ENCODE assay signal across 8 cellular contexts in genomic region chr1:225816643-225817538, GRCh38. TPM values are rescaled to one million over a fixed set of nuclear protein-coding genes. Genes with fewer than 3 reads are reported as not detected.
A peak's percentile ranks its signal among the peaks of the same experiment; 100 is the strongest.
DNase-seq lines count a peak whose midpoint lies in the region; ATAC-seq and TF ChIP-seq lines count a peak whose summit lies in the region.

No MANE protein-coding gene starts in this region.

- no peak for ATAC-seq in HG02840 (IDR thresholded peaks at IDR 0.05; ENCODE audit: low FRiP score, unreplicated experiment)

- peaks cover 0 to 9% (median 0%) of the 10 kb centered on the region in 11 experiments; a peak in 2 of 22 replicates for H4K20me1 ChIP-seq in BLaER1 treated with 17β-estradiol and CSF1 and Interleukin-3, amounts not matched to agents 10 nM and 100 nM

- peak in 1 of 2 donors; percentile 84 for DNase-seq in ascending aorta (ENCODE audit: low spot score in 2 of 2)
- DNase-seq in left ventricle myocardium inferior = peak; percentile 86
- no peak for DNase-seq in prostate gland (ENCODE audit: low spot score)
- DNase-seq in AML-193 (lab: John Stamatoyannopoulos, UW) = no peak
- DNase-seq in KBM-7 = no peak
- DNase-seq in DMS114 treated with DMSO at 0.1 percent for 48 hours (lab: John Stamatoyannopoulos, UW; ENCODE audit: unreplicated experiment) = no peak

- intact Hi-C loops in ascending aorta (cut with DNase I) (loop anchor here (2.0 to 5.0 kb wide), 3 partner anchors 18 to 120 kb away; partner anchors contain the start of gene TMEM63A), left ventricle myocardium inferior (cut with micrococcal nuclease) (no loop called here), prostate gland (cut with DNase I) (no loop called here)

- WGBS in prostate gland = 17% methylated on average over 17 of the region's 17 CpGs

- H3K27me3 ChIP-seq in BLaER1 treated with 17β-estradiol and CSF1 and Interleukin-3, amounts not matched to agents 10 nM and 100 nM = no peaks in the 10 kb centered on the region
- H3K27me3 ChIP-seq in ascending aorta = no peaks in the 10 kb centered on the region
- H3K27me3 ChIP-seq in left ventricle myocardium inferior (ENCODE audit: low read depth) = no peaks in the 10 kb centered on the region
- H3K27me3 ChIP-seq in prostate gland (replicated peaks; ENCODE audit: insufficient read depth) = no peaks in the 10 kb centered on the region

- peak overlapping the region in 7 of 11 experiments; percentile 7 to 58 (median 44); a peak in 8 of 22 replicates for H3K9ac ChIP-seq in BLaER1 treated with 17β-estradiol and CSF1 and Interleukin-3, amounts not matched to agents 10 nM and 100 nM

- TF ChIP-seq POLR2A in prostate gland (IDR thresholded peaks at IDR 0.05) = no peak

- no peaks in the 10 kb centered on the region for H3K36me3 ChIP-seq in BLaER1 treated with 17β-estradiol and CSF1 and Interleukin-3, amounts not matched to agents 10 nM and 100 nM
- H3K36me3 ChIP-seq in ascending aorta (no peaks in the 10 kb centered on the region), left ventricle myocardium inferior (peaks cover 6% of the 10 kb centered on the region), prostate gland (no peaks in the 10 kb centered on the region)

- H3K9me3 ChIP-seq in BLaER1 treated with 17β-estradiol and CSF1 and Interleukin-3, amounts not matched to agents 10 nM and 100 nM (replicated peaks in 1 of 11) = no peaks in the 10 kb centered on the region
- H3K9me3 ChIP-seq in ascending aorta (no peaks in the 10 kb centered on the region), left ventricle myocardium inferior (replicated peaks) (no peaks in the 10 kb centered on the region), prostate gland (no peaks in the 10 kb centered on the region)

- peak overlapping the region; percentile 36 to 77 (median 66) for H3K4me2 ChIP-seq in BLaER1 treated with 17β-estradiol and CSF1 and Interleukin-3, amounts not matched to agents 10 nM and 100 nM

- H3K4me3 ChIP-seq in BLaER1 treated with 17β-estradiol and CSF1 and Interleukin-3, amounts not matched to agents 10 nM and 100 nM = no peak overlapping the region
- H3K4me3 ChIP-seq in ascending aorta = peak overlapping the region in 1 of 2 donors; percentile 37
- H3K4me3 ChIP-seq in left ventricle myocardium inferior = peak overlapping the region; percentile 49
- H3K4me3 ChIP-seq in prostate gland = no peak overlapping the region

- peaks cover 17 to 33% (median 26%) of the 10 kb centered on the region in 10 experiments for H3K4me1 ChIP-seq in BLaER1 treated with 17β-estradiol and CSF1 and Interleukin-3, amounts not matched to agents 10 nM and 100 nM
- H3K4me1 ChIP-seq in ascending aorta (peaks cover 41 to 69% of the 10 kb centered on the region in 2 donors), left ventricle myocardium inferior (peaks cover 87% of the 10 kb centered on the region), prostate gland (replicated peaks) (peaks cover 14% of the 10 kb centered on the region)

- no peak for TF ChIP-seq CTCF in ascending aorta (IDR thresholded peaks at IDR 0.05)
- no peak for TF ChIP-seq CTCF in left ventricle myocardium inferior (IDR thresholded peaks at IDR 0.05; ENCODE audit: borderline replicate concordance)
- TF ChIP-seq CTCF in prostate gland (IDR thresholded peaks at IDR 0.05) = no peak

- in situ Hi-C loops in KBM-7 (cut with MboI; ENCODE audit: low pct_unique_long_range_greater_than_20kb, low sequenced_read_pairs) = no loop called here

- peak overlapping the region in 9 of 11 experiments; percentile 42 to 80 (median 65); a peak in 18 of 22 replicates for H3K27ac ChIP-seq in BLaER1 treated with 17β-estradiol and CSF1 and Interleukin-3, amounts not matched to agents 10 nM and 100 nM
- H3K27ac ChIP-seq in ascending aorta (peak overlapping the region; percentile 89 to 90), left ventricle myocardium inferior (replicated peaks) (peak overlapping the region; percentile 95), prostate gland (peak overlapping the region; percentile 66 to 82)

RNA-seq across cellular contexts. Expression of gene EPHX1, which starts 7.0 kb away (rescaled TPM):
- 127 TPM for total RNA-seq in ascending aorta
- total RNA-seq in left ventricle myocardium inferior = 49.7 TPM
- total RNA-seq in prostate gland = 100 to 1,000 TPM; 151 to 232 TPM

RNA-seq across cellular contexts. Expression of gene SRP9, which starts 39.3 kb away (rescaled TPM):
- total RNA-seq in ascending aorta (49.4 TPM), left ventricle myocardium inferior (205 TPM), prostate gland (100 to 1,000 TPM; 168 to 324 TPM)
